Comparison of ENCODE assay signal across 13 cellular contexts in the genomic region with DNA sequence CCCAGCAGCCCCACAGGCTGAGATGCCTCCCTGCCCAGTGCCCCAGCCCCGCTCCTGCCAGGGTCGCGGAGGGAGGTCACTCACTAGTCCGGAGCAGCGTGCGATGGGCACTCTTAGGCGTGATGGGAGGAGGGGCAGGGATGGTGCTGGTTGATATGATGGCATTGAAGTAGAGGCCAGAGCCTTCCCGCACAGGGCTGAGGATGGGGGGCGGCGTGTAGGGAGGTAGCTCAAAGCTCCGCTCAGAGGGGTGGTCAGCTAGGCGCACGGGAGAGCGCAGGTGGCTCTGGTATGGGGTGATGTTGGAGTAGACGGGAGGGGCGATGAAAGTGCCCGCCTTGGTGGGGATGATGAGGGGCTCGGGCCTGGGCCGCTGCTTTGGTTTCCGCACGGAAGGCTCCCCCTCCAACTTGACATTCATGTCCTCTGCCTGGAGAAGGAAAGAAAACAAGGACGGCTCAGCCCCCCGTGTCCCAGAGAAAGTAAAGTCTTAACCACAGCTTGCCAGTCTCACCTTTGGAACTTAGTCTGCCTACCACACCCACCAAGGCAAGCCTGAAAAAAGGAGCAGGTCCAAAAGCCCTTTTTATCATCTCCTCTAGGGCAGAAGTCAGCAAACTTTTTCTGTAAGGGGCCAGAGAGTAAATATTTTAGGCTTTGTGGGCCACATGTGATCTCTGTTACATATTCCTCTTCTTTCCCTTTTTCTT. TPM values are rescaled to one million over a fixed set of nuclear protein-coding genes. Genes with fewer than 3 reads are reported as not detected.
A peak's percentile ranks its signal among the peaks of the same experiment; 100 is the strongest.
DNase-seq lines count a peak whose midpoint lies in the region; ATAC-seq and TF ChIP-seq lines count a peak whose summit lies in the region.
"Had no signal": no experiment of that assay in that cellular context is flagged by ENCODE, and none has a peak within 500 bp of the region (broad histone marks: within the 10 kb centered on the region; RNA-seq: fewer than 3 reads in every experiment).

No MANE protein-coding gene starts in this region.

- POLR2A ChIA-PET in CD8-positive, alpha-beta memory T cell (lab: Charles Lee): interaction anchor here (0.8 to 1.4 kb wide), 3 partner anchors 25 to 96 kb away, joined by 3 to 7 read pairs (median 5); no protein-coding TSS in a partner anchor
- POLR2A ChIA-PET in T-cell (lab: Charles Lee): interaction anchor here (0.6 to 0.8 kb wide), 3 partner anchors 8 to 37 kb away, joined by 3 to 8 read pairs (median 3); a partner anchor contains a TSS

- no peak overlapping the region for H3K27ac ChIP-seq in CD8-positive, alpha-beta memory T cell (ENCODE audit: low read depth, low read length)
- H3K27ac ChIP-seq in gastrocnemius medialis: peak overlapping the region; percentile 65 to 95 (median 90)

- intact Hi-C loops in gastrocnemius medialis (cut with DNase I; ENCODE audit: low total_unique reads): loop anchor here (5.0 to 10.0 kb wide), 3 partner anchors 158 to 355 kb away; a partner anchor contains a TSS

- peaks cover 9% of the 10 kb centered on the region for H3K4me1 ChIP-seq in CD8-positive, alpha-beta memory T cell (ENCODE audit: insufficient read depth, low read length)
- peaks cover 35 to 51% of the 10 kb centered on the region in 2 donors for H3K4me1 ChIP-seq in gastrocnemius medialis

- H3K9me3 ChIP-seq in CD8-positive, alpha-beta memory T cell (ENCODE audit: low read length): no peaks in the 10 kb centered on the region
- no peaks in the 10 kb centered on the region for H3K9me3 ChIP-seq in gastrocnemius medialis

- H3K36me3 ChIP-seq in CD8-positive, alpha-beta memory T cell (ENCODE audit: insufficient read depth, low read length): peaks cover 60% of the 10 kb centered on the region
- H3K36me3 ChIP-seq in gastrocnemius medialis: peaks cover 0 to 29% of the 10 kb centered on the region in 2 donors

- TF ChIP-seq POLR2A in gastrocnemius medialis (IDR thresholded peaks at IDR 0.05): no peak

- no peak for DNase-seq in CD8-positive, alpha-beta memory T cell
- DNase-seq in T-cell: no peak
- DNase-seq in immature natural killer cell: no peak
- DNase-seq in gastrocnemius medialis: no peak
- no peak for DNase-seq in SHP77 (lab: John Stamatoyannopoulos, UW)
- no peak for DNase-seq in NCI-H446 treated with DMSO at 0.1 percent for 48 hours (lab: John Stamatoyannopoulos, UW)
- DNase-seq in AML-193 (lab: John Stamatoyannopoulos, UW): no peak
- DNase-seq: DMS 273 treated with DMSO at 0.1 percent for 48 hours; effector CD8-positive, alpha-beta T cell; KBM-7; NCI-H226; posterior cingulate gyrus had no signal

- CTCF ChIA-PET in CD8-positive, alpha-beta memory T cell (lab: Charles Lee): interaction anchor here (0.7 to 13.3 kb wide), 24 partner anchors 11 to 205 kb away, joined by 3 to 208 read pairs (median 6); a partner anchor contains a TSS
- CTCF ChIA-PET in T-cell (lab: Charles Lee): interaction anchor here (0.6 to 5.0 kb wide), 25 partner anchors 10 to 308 kb away, joined by 3 to 67 read pairs (median 5); no protein-coding TSS in a partner anchor

- ATAC-seq in T-cell (replicated peaks in 1 of 4) (no peak), gastrocnemius medialis (no peak), GM21528 (IDR thresholded peaks at IDR 0.05; ENCODE audit: low FRiP score, unreplicated experiment) (no peak)

- no peaks in the 10 kb centered on the region for H3K27me3 ChIP-seq in CD8-positive, alpha-beta memory T cell (ENCODE audit: insufficient read depth, low read length, poor library complexity, severe bottlenecking)
- no peaks in the 10 kb centered on the region for H3K27me3 ChIP-seq in gastrocnemius medialis

- H3K4me1 Mint-ChIP-seq in CD8-positive, alpha-beta memory T cell: peaks cover 13 to 39% (median 23%) of the 10 kb centered on the region in 3 donors
- H3K4me1 Mint-ChIP-seq in T-cell (peaks cover 14 to 21% (median 19%) of the 10 kb centered on the region in 3 donors), immature natural killer cell (peaks cover 15 to 19% of the 10 kb centered on the region in 2 donors)

- no peaks in the 10 kb centered on the region for H3K27me3 Mint-ChIP-seq in CD8-positive, alpha-beta memory T cell
- H3K27me3 Mint-ChIP-seq in T-cell (no peaks in the 10 kb centered on the region), immature natural killer cell (ENCODE audit: low read depth in 3 of 3) (no peaks in the 10 kb centered on the region)

- H3K36me3 Mint-ChIP-seq in CD8-positive, alpha-beta memory T cell: peaks cover 0 to 88% (median 16%) of the 10 kb centered on the region in 3 donors
- H3K36me3 Mint-ChIP-seq in T-cell: peaks cover 37% of the 10 kb centered on the region
- H3K36me3 Mint-ChIP-seq in immature natural killer cell: peaks cover 3 to 33% (median 18%) of the 10 kb centered on the region in 3 donors

- in situ Hi-C loops in gastrocnemius medialis (cut with MboI; ENCODE audit: low sequenced_read_pairs in 4 of 4): loop anchor here (5.0 to 10.0 kb wide), 4 partner anchors 55 to 98 kb away; no protein-coding TSS in a partner anchor

- TF ChIP-seq CTCF in gastrocnemius medialis (IDR thresholded peaks at IDR 0.05 in 4 of 5, conservative IDR thresholded peaks at IDR 0.05 in 1 of 5): no peak

- peak overlapping the region in 7 of 8 donors; percentile 71 to 94 (median 77) for H3K27ac Mint-ChIP-seq in CD8-positive, alpha-beta memory T cell
- H3K27ac Mint-ChIP-seq in T-cell (peak overlapping the region; percentile 58 to 81), immature natural killer cell (peak overlapping the region; percentile 20 to 79 (median 66))

- no peak overlapping the region for H3K4me3 ChIP-seq in CD8-positive, alpha-beta memory T cell (ENCODE audit: low read length)
- H3K4me3 ChIP-seq in gastrocnemius medialis: no peak overlapping the region

- H3K9me3 Mint-ChIP-seq in CD8-positive, alpha-beta memory T cell: no peaks in the 10 kb centered on the region
- H3K9me3 Mint-ChIP-seq in T-cell (no peaks in the 10 kb centered on the region), immature natural killer cell (peaks cover 0 to 1% (median 0%) of the 10 kb centered on the region in 6 donors)

- no peak overlapping the region for H3K4me3 Mint-ChIP-seq in CD8-positive, alpha-beta memory T cell
- no peak overlapping the region for H3K4me3 Mint-ChIP-seq in T-cell
- no peak overlapping the region for H3K4me3 Mint-ChIP-seq in immature natural killer cell

RNA-seq across cellular contexts. Expression of a gene that starts 15.5 kb away (rescaled TPM):
- 10 to 100 TPM; 56.8 to 61.0 TPM for total RNA-seq in CD8-positive, alpha-beta memory T cell
- 43.7 TPM for polyA plus RNA-seq in CD8-positive, alpha-beta memory T cell
- total RNA-seq in T-cell (10 to 100 TPM; 36.2 to 57.9 (median 53.4) TPM), gastrocnemius medialis (10 to 100 TPM in 1 of 4 donors, 1 to 10 TPM in 3; 7.6 to 18.5 (median 8.8) TPM)
- 10 to 100 TPM; 19.6 to 39.2 (median 23.8) TPM for polyA plus RNA-seq in immature natural killer cell
